Comparison of ENCODE assay signal across 10 cellular contexts in the genomic region with DNA sequence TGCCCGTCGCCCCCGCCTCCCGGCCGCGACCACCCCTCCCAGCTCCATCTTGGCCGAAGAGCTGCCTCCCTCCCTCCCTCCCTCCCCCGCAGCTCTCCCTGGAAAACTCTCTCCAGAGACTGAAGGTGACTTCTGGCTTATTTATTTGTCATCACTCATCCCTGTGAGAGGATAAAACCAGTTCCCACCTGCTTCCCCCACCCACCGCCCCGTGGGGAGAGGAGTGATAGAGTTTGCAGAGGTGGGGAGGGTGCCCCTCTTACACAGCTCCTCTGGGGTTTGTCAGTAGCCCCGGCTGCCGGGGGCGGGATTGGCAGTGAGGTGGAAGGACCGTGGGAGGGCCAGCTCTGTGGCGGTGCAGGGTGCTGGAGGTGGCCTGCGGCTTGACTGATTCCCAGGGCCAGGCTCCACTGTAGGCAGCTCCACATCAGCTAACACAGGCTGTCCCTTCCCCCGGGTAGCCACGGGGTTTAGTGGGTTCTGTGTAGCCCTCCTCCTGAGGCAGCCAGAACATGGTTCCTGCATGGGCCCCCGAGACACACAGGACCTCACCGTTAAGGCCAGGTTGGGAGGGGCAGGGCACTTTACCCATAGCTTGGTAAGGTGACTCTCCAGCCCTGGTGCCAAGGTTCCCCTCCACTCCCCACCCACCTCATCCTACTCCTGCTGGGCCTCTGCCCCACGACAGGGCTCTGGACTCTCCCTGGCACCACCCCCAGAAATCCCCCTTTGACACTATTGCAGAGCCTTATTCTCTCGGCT.
A peak's percentile ranks its signal among the peaks of the same experiment; 100 is the strongest.
DNase-seq lines count a peak whose midpoint lies in the region; ATAC-seq and TF ChIP-seq lines count a peak whose summit lies in the region.
"Had no signal": no experiment of that assay in that cellular context is flagged by ENCODE, and none has a peak within 500 bp of the region (broad histone marks: within the 10 kb centered on the region; RNA-seq: fewer than 3 reads in every experiment).

No MANE protein-coding gene starts in this region.

- H3K27ac Mint-ChIP-seq in activated naive CD4-positive, alpha-beta T cell treated with anti-CD3 and anti-CD28 coated beads, Interleukin-2, amount 50 U/mL, for 24 hours, result no peak overlapping the region
- no peak overlapping the region for H3K27ac Mint-ChIP-seq in activated naive CD4-positive, alpha-beta T cell treated with anti-CD3 and anti-CD28 coated beads, Interleukin-2, amount 10 ng/mL, durations not matched to agents 7 days and 5 days
- H3K27ac Mint-ChIP-seq in naive B cell, result no peak overlapping the region

- H3K27me3 ChIP-seq in upper lobe of right lung, result peaks cover 23% of the 10 kb centered on the region

- H3K36me3 Mint-ChIP-seq in activated naive CD4-positive, alpha-beta T cell treated with anti-CD3 and anti-CD28 coated beads, Interleukin-2, amount 50 U/mL, for 24 hours, result no peaks in the 10 kb centered on the region
- H3K36me3 Mint-ChIP-seq in activated naive CD4-positive, alpha-beta T cell treated with anti-CD3 and anti-CD28 coated beads, Interleukin-2, amount 10 ng/mL, durations not matched to agents 7 days and 5 days, result no peaks in the 10 kb centered on the region
- H3K36me3 Mint-ChIP-seq in naive B cell, result no peaks in the 10 kb centered on the region

- H3K4me1 ChIP-seq in upper lobe of right lung, result peaks cover 3% of the 10 kb centered on the region

- H3K36me3 ChIP-seq in upper lobe of right lung, result no peaks in the 10 kb centered on the region
- H3K36me3 ChIP-seq: tibial nerve had no signal

- ATAC-seq in naive B cell (ENCODE audit: low read depth in 2 of 2) (no peak), upper lobe of right lung (peak; percentile 10)

- H3K4me1 Mint-ChIP-seq in activated naive CD4-positive, alpha-beta T cell treated with anti-CD3 and anti-CD28 coated beads, Interleukin-2, amount 50 U/mL, for 24 hours, result peaks cover 4% of the 10 kb centered on the region
- H3K4me1 Mint-ChIP-seq in activated naive CD4-positive, alpha-beta T cell treated with anti-CD3 and anti-CD28 coated beads, Interleukin-2, amount 10 ng/mL, durations not matched to agents 7 days and 5 days, result peaks cover 4% of the 10 kb centered on the region
- peaks cover 0 to 6% (median 6%) of the 10 kb centered on the region in 3 donors for H3K4me1 Mint-ChIP-seq in naive B cell

- peak overlapping the region; percentile 54 for H3K4me3 Mint-ChIP-seq in activated naive CD4-positive, alpha-beta T cell treated with anti-CD3 and anti-CD28 coated beads, Interleukin-2, amount 50 U/mL, for 24 hours
- no peak overlapping the region for H3K4me3 Mint-ChIP-seq in activated naive CD4-positive, alpha-beta T cell treated with anti-CD3 and anti-CD28 coated beads, Interleukin-2, amount 10 ng/mL, durations not matched to agents 7 days and 5 days
- H3K4me3 Mint-ChIP-seq in naive B cell, result peak overlapping the region; percentile 53 to 78 (median 68)

- peaks cover 21% of the 10 kb centered on the region for H3K27me3 Mint-ChIP-seq in activated naive CD4-positive, alpha-beta T cell treated with anti-CD3 and anti-CD28 coated beads, Interleukin-2, amount 50 U/mL, for 24 hours
- H3K27me3 Mint-ChIP-seq in activated naive CD4-positive, alpha-beta T cell treated with anti-CD3 and anti-CD28 coated beads, Interleukin-2, amount 10 ng/mL, durations not matched to agents 7 days and 5 days, result peaks cover 82% of the 10 kb centered on the region
- H3K27me3 Mint-ChIP-seq in naive B cell, result peaks cover 49 to 77% (median 60%) of the 10 kb centered on the region in 3 donors

- H3K4me3 ChIP-seq in coronary artery (peak overlapping the region; percentile 67), upper lobe of right lung (peak overlapping the region; percentile 42)

- intact Hi-C loops in upper lobe of right lung (cut with DNase I), result no loop called here

- CTCF ChIA-PET in activated naive CD4-positive, alpha-beta T cell treated with anti-CD3 and anti-CD28 coated beads, Interleukin-2, amount 10 ng/mL, durations not matched to agents 7 days and 5 days (lab: Charles Lee), result interaction anchor here (1.0 to 1.8 kb wide), 2 partner anchors 41 to 45 kb away, joined by 4 read pairs; no protein-coding TSS in a partner anchor

- H3K9me3 Mint-ChIP-seq in activated naive CD4-positive, alpha-beta T cell treated with anti-CD3 and anti-CD28 coated beads, Interleukin-2, amount 50 U/mL, for 24 hours, result no peaks in the 10 kb centered on the region
- no peaks in the 10 kb centered on the region for H3K9me3 Mint-ChIP-seq in activated naive CD4-positive, alpha-beta T cell treated with anti-CD3 and anti-CD28 coated beads, Interleukin-2, amount 10 ng/mL, durations not matched to agents 7 days and 5 days
- H3K9me3 Mint-ChIP-seq in naive B cell, result no peaks in the 10 kb centered on the region

- H3K27ac ChIP-seq in coronary artery (no peak overlapping the region), upper lobe of right lung (no peak overlapping the region)
- H3K27ac ChIP-seq: tibial nerve had no signal

- TF ChIP-seq CTCF in coronary artery (IDR thresholded peaks at IDR 0.05) (no peak), upper lobe of right lung (IDR thresholded peaks at IDR 0.05) (no peak)

- H3K9me3 ChIP-seq in upper lobe of right lung, result no peaks in the 10 kb centered on the region
- H3K9me3 ChIP-seq: tibial nerve had no signal

- DNase-seq in activated naive CD4-positive, alpha-beta T cell treated with anti-CD3 and anti-CD28 coated beads, Interleukin-2, amount 10 ng/mL, durations not matched to agents 7 days and 5 days, result no peak
- no peak for DNase-seq in coronary artery (ENCODE audit: low spot score)
- DNase-seq in naive B cell, result no peak
- peak; percentile 55 for DNase-seq in upper lobe of right lung
- DNase-seq in T-helper 2 cell, result no peak
- no peak for DNase-seq in NCI-H2029 treated with DMSO at 0.1 percent for 48 hours (lab: John Stamatoyannopoulos, UW)
- no peak for DNase-seq in activated CD4-positive, alpha-beta T cell treated with anti-CD3 and anti-CD28 coated beads, Interleukin-2, amount 50 U/mL, for 1 hour
- DNase-seq: stimulated activated CD4-positive, alpha-beta T cell treated with anti-CD3 and anti-CD28 coated beads, Interleukin-4, amount 100 ng/mL, for 1 hour had no signal
